In the genomic region with DNA sequence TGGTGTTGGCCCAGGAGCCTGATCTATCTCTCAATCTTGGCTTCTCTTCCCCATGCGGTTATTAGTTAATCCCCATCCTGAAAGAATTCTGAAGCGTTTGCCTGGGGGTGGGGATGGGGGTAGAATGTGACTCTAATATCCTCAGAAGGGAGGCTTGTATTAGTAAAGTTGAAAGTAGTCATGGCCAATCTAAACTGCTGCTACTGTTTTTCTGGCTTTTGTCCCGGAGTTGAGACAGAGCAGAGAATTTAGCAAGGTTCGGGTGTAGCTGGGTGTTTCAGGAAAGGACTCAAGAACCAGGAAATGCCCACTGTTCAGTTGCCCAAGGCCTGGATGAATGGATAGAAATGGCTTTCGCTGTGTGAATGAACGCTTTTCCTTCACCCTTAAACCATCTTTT, we compare ENCODE assay signal across 33 cellular contexts. TPM values are rescaled to one million over a fixed set of nuclear protein-coding genes. Genes with fewer than 3 reads are reported as not detected.
DNase-seq lines count a peak whose midpoint lies in the region; ATAC-seq, FAIRE-seq and TF ChIP-seq lines count a peak whose summit lies in the region.
"Had no signal": no experiment of that assay in that cellular context is flagged by ENCODE, and none has a peak within 500 bp of the region (broad histone marks: within the 10 kb centered on the region; RNA-seq: fewer than 3 reads in every experiment).

No MANE protein-coding gene starts in this region.

- H3K4me1 Mint-ChIP-seq in dendritic cell treated with granulocyte-macrophage colony-stimulating factor and Interleukin-4, amounts not matched to agents 40 ng/mL and 50 ng/mL, for 4 days (ENCODE audit: low read depth): peaks cover 47% of the 10 kb centered on the region
- peaks cover 0 to 2% (median 0%) of the 10 kb centered on the region in 3 donors for H3K4me1 Mint-ChIP-seq in T-cell
- H3K4me1 Mint-ChIP-seq: central memory CD8-positive, alpha-beta T cell; nephron had no signal

- no peak overlapping the region for H3K4me2 ChIP-seq in keratinocyte (ENCODE audit: control insufficient read depth, extremely low read depth, insufficient read depth, low read depth, low read length)
- H3K4me2 ChIP-seq: A549, smooth muscle cell had no signal

- TF ChIP-seq CTCF in AG10803 (conservative IDR thresholded peaks at IDR 0.05; ENCODE audit: low read length) (no peak), keratinocyte (optimal IDR thresholded peaks at IDR 0.05 in 1 of 3, IDR thresholded peaks at IDR 0.05 in 1 of 3, conservative IDR thresholded peaks at IDR 0.05 in 1 of 3; ENCODE audit: extremely low read depth in 1 of 3, insufficient read depth in 2 of 3, low read length in 3 of 3) (no peak)

- no peak for FAIRE-seq in keratinocyte (lab: Jason Lieb, UNC)
- FAIRE-seq: urothelium cell line had no signal

- intact Hi-C loops in dendritic cell treated with granulocyte-macrophage colony-stimulating factor and Interleukin-4, amounts not matched to agents 40 ng/mL and 50 ng/mL, for 4 days (cut with micrococcal nuclease): no loop called here

- ATAC-seq in T-cell (replicated peaks in 1 of 4) (no peak), HG02885 (IDR thresholded peaks at IDR 0.05; ENCODE audit: poor library complexity, unreplicated experiment) (no peak)
- ATAC-seq: A549, foreskin keratinocyte had no signal

- H3K4me3 Mint-ChIP-seq in dendritic cell treated with granulocyte-macrophage colony-stimulating factor and Interleukin-4, amounts not matched to agents 40 ng/mL and 50 ng/mL, for 4 days: no peak overlapping the region
- H3K4me3 Mint-ChIP-seq in T-cell: no peak overlapping the region
- H3K4me3 Mint-ChIP-seq: activated naive CD4-positive, alpha-beta T cell treated with anti-CD3 and anti-CD28 coated beads for 36 hours; central memory CD8-positive, alpha-beta T cell; nephron had no signal

- POLR2A ChIA-PET in T-cell (lab: Charles Lee): no interaction called here

- H3K9ac ChIP-seq in keratinocyte (ENCODE audit: control insufficient read depth, extremely low read depth, insufficient read depth, low read length): no peak overlapping the region

- H2AFZ ChIP-seq in keratinocyte (ENCODE audit: control insufficient read depth, low read length): peak overlapping the region; percentile 42

- H4K20me1 ChIP-seq in keratinocyte (ENCODE audit: control insufficient read depth, extremely low read depth, insufficient read depth, low read length): no peaks in the 10 kb centered on the region

- H3K27ac Mint-ChIP-seq in dendritic cell treated with granulocyte-macrophage colony-stimulating factor and Interleukin-4, amounts not matched to agents 40 ng/mL and 50 ng/mL, for 4 days: peak overlapping the region; percentile 68
- no peak overlapping the region for H3K27ac Mint-ChIP-seq in T-cell
- H3K27ac Mint-ChIP-seq: activated naive CD4-positive, alpha-beta T cell treated with anti-CD3 and anti-CD28 coated beads for 36 hours; nephron; progenitor cell of endocrine pancreas had no signal

- H3K4me3 ChIP-seq in AG10803 (ENCODE audit: low read length) (no peak overlapping the region), keratinocyte (ENCODE audit: control insufficient read depth in 2 of 3, extremely low read depth in 1 of 3, insufficient read depth in 2 of 3, low read depth in 1 of 3, low read length in 3 of 3) (no peak overlapping the region)
- H3K4me3 ChIP-seq: A549, HAP-1, smooth muscle cell had no signal

- dilution Hi-C loops in keratinocyte (cut with MboI; ENCODE audit: extremely low pct_ligation_motif_present, low sequenced_read_pairs): no loop called here

- no peaks in the 10 kb centered on the region for H3K79me2 ChIP-seq in keratinocyte (ENCODE audit: control insufficient read depth, insufficient read depth, low read length)

- H3K27ac ChIP-seq in keratinocyte (ENCODE audit: control insufficient read depth, insufficient read depth, low read length): no peak overlapping the region
- H3K27ac ChIP-seq: A549, C4-2B, foreskin keratinocyte, HL-60, WERI-Rb-1 had no signal

- no peaks in the 10 kb centered on the region for H3K9me1 ChIP-seq in keratinocyte (ENCODE audit: control insufficient read depth, extremely low read depth, insufficient read depth, low read length)

- H3K9me3 ChIP-seq in keratinocyte (ENCODE audit: control insufficient read depth, low read depth, low read length): no peaks in the 10 kb centered on the region
- H3K9me3 ChIP-seq: A549, HAP-1 had no signal

- no peaks in the 10 kb centered on the region for H3K36me3 Mint-ChIP-seq in dendritic cell treated with granulocyte-macrophage colony-stimulating factor and Interleukin-4, amounts not matched to agents 40 ng/mL and 50 ng/mL, for 4 days (ENCODE audit: low read depth)
- no peaks in the 10 kb centered on the region for H3K36me3 Mint-ChIP-seq in T-cell

- H3K27me3 Mint-ChIP-seq in dendritic cell treated with granulocyte-macrophage colony-stimulating factor and Interleukin-4, amounts not matched to agents 40 ng/mL and 50 ng/mL, for 4 days: no peaks in the 10 kb centered on the region
- H3K27me3 Mint-ChIP-seq in T-cell: peaks cover 0 to 2% of the 10 kb centered on the region in 2 donors
- H3K27me3 Mint-ChIP-seq: central memory CD8-positive, alpha-beta T cell had no signal

- peak; percentile 1 for DNase-seq in AG10803 (ENCODE audit: low read depth)
- peak; percentile 49 for DNase-seq in NCI-H226
- no peak for DNase-seq in keratinocyte (ENCODE audit: low read depth, low spot score)
- DNase-seq in T-cell: no peak
- no peak for DNase-seq in HPDE6-E6E7 (ENCODE audit: extremely low spot score)
- DNase-seq in HK-2 (ENCODE audit: unreplicated experiment): no peak
- DNase-seq: activated CD4-positive, alpha-beta T cell treated with anti-CD3 and anti-CD28 coated beads, Interleukin-2, amount 50 U/mL, for 4 hours; activated naive CD4-positive, alpha-beta T cell treated with anti-CD3 and anti-CD28 coated beads for 36 hours; aorta; GDM1; hippocampal formation; NCI-H1092; NCI-H2029; NCI-H446 treated with DMSO at 0.1 percent for 48 hours; Right ventricle myocardium superior; stimulated activated CD4-positive, alpha-beta T cell treated with anti-CD3 and anti-CD28 coated beads, Interleukin-4, amount 100 ng/mL, for 4 hours; T-helper 2 cell; WERI-Rb-1 had no signal

- no peaks in the 10 kb centered on the region for H3K9me3 Mint-ChIP-seq in dendritic cell treated with granulocyte-macrophage colony-stimulating factor and Interleukin-4, amounts not matched to agents 40 ng/mL and 50 ng/mL, for 4 days
- H3K9me3 Mint-ChIP-seq in T-cell: no peaks in the 10 kb centered on the region
- H3K9me3 Mint-ChIP-seq: activated naive CD4-positive, alpha-beta T cell treated with anti-CD3 and anti-CD28 coated beads for 36 hours; central memory CD8-positive, alpha-beta T cell; nephron had no signal

- H3K27me3 ChIP-seq in keratinocyte (ENCODE audit: control insufficient read depth, extremely low read depth, insufficient read depth, low read length): peaks cover 4% of the 10 kb centered on the region
- H3K27me3 ChIP-seq: foreskin keratinocyte had no signal

- CTCF ChIA-PET in T-cell (lab: Charles Lee): no interaction called here

- no peaks in the 10 kb centered on the region for H3K4me1 ChIP-seq in keratinocyte (ENCODE audit: control insufficient read depth, extremely low read depth, insufficient read depth, low read length)
- H3K4me1 ChIP-seq: A549, foreskin keratinocyte, HAP-1 had no signal

- no peaks in the 10 kb centered on the region for H3K36me3 ChIP-seq in keratinocyte (ENCODE audit: control insufficient read depth in 2 of 2, extremely low read depth in 1 of 2, insufficient read depth in 2 of 2, low read length in 2 of 2)
- H3K36me3 ChIP-seq: HAP-1, WERI-Rb-1 had no signal

RNA-seq across cellular contexts. Expression of a gene that starts 17.6 kb away (rescaled TPM):
- 0.11 to 0.30 TPM (median 0.13 TPM) in 3 replicates for polyA plus RNA-seq in keratinocyte
- 0.14 TPM for polyA plus RNA-seq in keratinocyte (2011; ENCODE audit: low read depth)
- polyA plus RNA-seq in keratinocyte (2011; cell fraction: cytosol; rRNA removed): 0.06 TPM in 2 replicates
- 0.36 and 0.57 TPM in 2 replicates for polyA plus RNA-seq in keratinocyte (2011; cell fraction: nucleus; rRNA removed)
- polyA plus RNA-seq in keratinocyte (2012; ENCODE audit: low replicate concordance): 0.13 and 0.35 TPM in 2 replicates
- 0.10 to 1.6 TPM (median 0.13 TPM) in 3 replicates for polyA minus RNA-seq in keratinocyte
- not detected for polyA minus RNA-seq in keratinocyte (2011; cell fraction: cytosol; rRNA and poly(A)+ RNA removed)
- polyA minus RNA-seq in keratinocyte (2011; cell fraction: nucleus; rRNA and poly(A)+ RNA removed): not detected in 2 replicates
- 10 to 100 TPM in 2 of 5 donors, 1 to 10 TPM in 3; 1.8 to 20.0 (median 4.1) TPM for total RNA-seq in T-cell
- total RNA-seq: progenitor cell of endocrine pancreas, smooth muscle cell had no signal
- polyA plus RNA-seq: smooth muscle cell had no signal

RNA-seq across cellular contexts. Expression of a gene that starts 25.3 kb away (rescaled TPM):
- not detected in 3 replicates for polyA plus RNA-seq in keratinocyte
- 5.0 TPM for polyA plus RNA-seq in keratinocyte (2011; ENCODE audit: low read depth)
- polyA plus RNA-seq in keratinocyte (2011; cell fraction: cytosol; rRNA removed): not detected in 2 replicates
- polyA plus RNA-seq in keratinocyte (2011; cell fraction: nucleus; rRNA removed): 0.17 TPM in 1 of 2 replicates, not detected in the other
- polyA plus RNA-seq in keratinocyte (2012; ENCODE audit: low replicate concordance): 9.4 TPM in 1 of 2 replicates, not detected in the other
- polyA minus RNA-seq in keratinocyte: not detected in 3 replicates
- polyA minus RNA-seq in keratinocyte (2011; cell fraction: cytosol; rRNA and poly(A)+ RNA removed): not detected
- polyA minus RNA-seq in keratinocyte (2011; cell fraction: nucleus; rRNA and poly(A)+ RNA removed): not detected in 2 replicates
- total RNA-seq in T-cell: not detected
- total RNA-seq: activated naive CD4-positive, alpha-beta T cell treated with anti-CD3 and anti-CD28 coated beads for 36 hours; aorta; foreskin keratinocyte; kidney epithelial cell; mesenteric fat pad; progenitor cell of endocrine pancreas; Right ventricle myocardium superior; smooth muscle cell; subcutaneous adipose tissue had no signal
- polyA plus RNA-seq: A549, aorta, foreskin keratinocyte had no signal

RNA-seq across cellular contexts. Expression of a gene that starts 28.3 kb away (rescaled TPM):
- under 0.01 TPM in 1 of 3 replicates, not detected in the others for polyA plus RNA-seq in keratinocyte
- 0.06 TPM for polyA plus RNA-seq in keratinocyte (2011; ENCODE audit: low read depth)
- polyA plus RNA-seq in keratinocyte (2011; cell fraction: cytosol; rRNA removed): not detected in 2 replicates
- polyA plus RNA-seq in keratinocyte (2011; cell fraction: nucleus; rRNA removed): 0.01 and 0.04 TPM in 2 replicates
- polyA plus RNA-seq in keratinocyte (2012; ENCODE audit: low replicate concordance): 0.06 TPM in 1 of 2 replicates, not detected in the other
- polyA minus RNA-seq in keratinocyte: not detected in 3 replicates
- polyA minus RNA-seq in keratinocyte (2011; cell fraction: cytosol; rRNA and poly(A)+ RNA removed): not detected
- not detected in 2 replicates for polyA minus RNA-seq in keratinocyte (2011; cell fraction: nucleus; rRNA and poly(A)+ RNA removed)
- total RNA-seq in T-cell: under 1 TPM in 3 of 5 donors, not detected in 2; 0.03 to 0.09 (median 0.09) TPM
- total RNA-seq: activated naive CD4-positive, alpha-beta T cell treated with anti-CD3 and anti-CD28 coated beads for 36 hours; foreskin keratinocyte; kidney epithelial cell; subcutaneous adipose tissue had no signal
- polyA plus RNA-seq: foreskin keratinocyte had no signal

RNA-seq across cellular contexts. Expression of a gene that starts 39.6 kb away (rescaled TPM):
- polyA plus RNA-seq in keratinocyte: 46.4 to 84.9 TPM (median 58.1 TPM) in 3 replicates
- polyA plus RNA-seq in keratinocyte (2011; ENCODE audit: low read depth): 18.4 TPM
- polyA plus RNA-seq in keratinocyte (2011; cell fraction: cytosol; rRNA removed): 33.0 and 90.8 TPM in 2 replicates
- polyA plus RNA-seq in keratinocyte (2011; cell fraction: nucleus; rRNA removed): 21.8 and 25.3 TPM in 2 replicates
- polyA plus RNA-seq in keratinocyte (2012; ENCODE audit: low replicate concordance): 82.2 and 114 TPM in 2 replicates
- 25.1 to 88.4 TPM (median 60.1 TPM) in 3 replicates for polyA minus RNA-seq in keratinocyte
- polyA minus RNA-seq in keratinocyte (2011; cell fraction: cytosol; rRNA and poly(A)+ RNA removed): 162 TPM
- 11.1 and 12.3 TPM in 2 replicates for polyA minus RNA-seq in keratinocyte (2011; cell fraction: nucleus; rRNA and poly(A)+ RNA removed)
- 10 to 100 TPM; 16.1 to 40.3 (median 33.4) TPM for total RNA-seq in T-cell

Comparison
In these comparisons a context has a peak if more than half of its experiments do, and no peak if none do; other contexts are left out.
1. DNase-seq: peak in AG10803 (single experiment) and NCI-H226 (single experiment); none in keratinocyte (single experiment), T-cell (0 of 34), HPDE6-E6E7 (single experiment) and HK-2 (single experiment).